ENCODE assay signal across 29 cellular contexts in genomic region chr10:61119573-61119972, GRCh38.
"Had no signal": no experiment of that assay in that cellular context is flagged by ENCODE, and none has a peak within 500 bp of the region (broad histone marks: within the 10 kb centered on the region; RNA-seq: fewer than 3 reads in every experiment).

No MANE protein-coding gene starts in this region.

- H3K27ac ChIP-seq: stomach, suprapubic skin, testis, thoracic aorta, thyroid gland, tibial artery, tibial nerve, transverse colon, upper lobe of left lung, upper lobe of right lung, uterus, vagina had no signal

- DNase-seq: stimulated activated CD4-positive, alpha-beta T cell treated with anti-CD3 and anti-CD28 coated beads, Interleukin-2, amount 100 ng/mL, for 48 hours; stimulated activated CD4-positive, alpha-beta T cell treated with anti-CD3 and anti-CD28 coated beads, Interleukin-4, amount 100 ng/mL, for 1 hour; stimulated activated CD4-positive, alpha-beta T cell treated with anti-CD3 and anti-CD28 coated beads, Interleukin-4, amount 100 ng/mL, for 24 hours; stimulated activated CD4-positive, alpha-beta T cell treated with anti-CD3 and anti-CD28 coated beads, Interleukin-4, amount 100 ng/mL, for 4 hours; stimulated activated CD8-positive, alpha-beta memory T cell treated with anti-CD3 and anti-CD28 coated beads, Interleukin-4, amount 100 ng/mL, for 48 hours; stimulated activated naive B cell treated with anti-CD40 and anti-IgM and Interleukin-4, amounts not matched to agents 10 μg/mL and 1 μg/mL and 100 μg/mL, for 72 hours; stimulated activated naive CD4-positive, alpha-beta T cell; stimulated activated naive CD4-positive, alpha-beta T cell treated with Interleukin-2 at 50 U/mL for 16 hours; stimulated activated naive CD8-positive, alpha-beta T cell treated with anti-CD3 and anti-CD28 coated beads, Interleukin-15, amount 100 ng/mL, for 72 hours; stimulated activated naive CD8-positive, alpha-beta T cell treated with anti-CD3 and anti-CD28 coated beads, Interleukin-15, Interleukin-2, amounts not matched to agents 100 U/mL and 50 U/mL, for 24 hours; stomach; substantia nigra; testis; thyroid gland; tibial artery; transverse colon; trophoblast cell; upper lobe of left lung; upper lobe of right lung; uterus had no signal

- H3K9me3 ChIP-seq: stomach, suprapubic skin, testis, thoracic aorta, thyroid gland, tibial artery, tibial nerve, transverse colon, upper lobe of left lung, upper lobe of right lung, uterus, vagina had no signal

- H3K4me3 Mint-ChIP-seq: stimulated activated effector memory CD8-positive, alpha-beta T cell treated with anti-CD3 and anti-CD28 coated beads, Interleukin-12 subunit alpha, Interleukin-12 subunit beta, amount 100 ng/mL, for 72 hours; stimulated activated memory B cell treated with anti-CD40 and anti-IgM and Interleukin-4, amounts not matched to agents 10 μg/mL and 1 μg/mL and 100 μg/mL, for 72 hours; stimulated activated naive B cell treated with anti-CD40 and anti-IgM and Interleukin-4, amounts not matched to agents 10 μg/mL and 1 μg/mL and 100 μg/mL, for 72 hours; stimulated activated naive CD8-positive, alpha-beta T cell treated with anti-CD3 and anti-CD28 coated beads, Interleukin-15, amount 100 ng/mL, for 72 hours; stimulated activated naive CD8-positive, alpha-beta T cell treated with anti-CD3 and anti-CD28 coated beads, Interleukin-15, Interleukin-2, amounts not matched to agents 100 ng/mL and 50 ng/mL, for 24 hours; type B pancreatic cell had no signal

- H3K4me3 ChIP-seq: stomach, suprapubic skin, testis, thoracic aorta, thyroid gland, tibial artery, tibial nerve, transverse colon, upper lobe of left lung, upper lobe of right lung, uterus, vagina had no signal

- ATAC-seq: stimulated activated effector memory CD8-positive, alpha-beta T cell treated with anti-CD3 and anti-CD28 coated beads, Interleukin-12 subunit alpha, Interleukin-12 subunit beta, amount 100 ng/mL, for 72 hours; stimulated activated memory B cell treated with anti-CD40 and anti-IgM and Interleukin-4, amounts not matched to agents 10 μg/mL and 1 μg/mL and 100 μg/mL, for 72 hours; stimulated activated naive B cell treated with anti-CD40 and anti-IgM and Interleukin-4, amounts not matched to agents 10 μg/mL and 1 μg/mL and 100 μg/mL, for 72 hours; stimulated activated naive CD8-positive, alpha-beta T cell treated with anti-CD3 and anti-CD28 coated beads, Interleukin-15, amount 100 ng/mL, for 72 hours; stimulated activated naive CD8-positive, alpha-beta T cell treated with anti-CD3 and anti-CD28 coated beads, Interleukin-15, Interleukin-2, amounts not matched to agents 100 U/mL and 50 U/mL, for 24 hours; upper lobe of right lung had no signal

- H3K36me3 Mint-ChIP-seq: stimulated activated effector memory CD8-positive, alpha-beta T cell treated with anti-CD3 and anti-CD28 coated beads, Interleukin-12 subunit alpha, Interleukin-12 subunit beta, amount 100 ng/mL, for 72 hours; stimulated activated memory B cell treated with anti-CD40 and anti-IgM and Interleukin-4, amounts not matched to agents 10 μg/mL and 1 μg/mL and 100 μg/mL, for 72 hours; stimulated activated naive B cell treated with anti-CD40 and anti-IgM and Interleukin-4, amounts not matched to agents 10 μg/mL and 1 μg/mL and 100 μg/mL, for 72 hours; type B pancreatic cell had no signal

- H3K4me1 Mint-ChIP-seq: stimulated activated effector memory CD8-positive, alpha-beta T cell treated with anti-CD3 and anti-CD28 coated beads, Interleukin-12 subunit alpha, Interleukin-12 subunit beta, amount 100 ng/mL, for 72 hours; stimulated activated naive CD8-positive, alpha-beta T cell treated with anti-CD3 and anti-CD28 coated beads, Interleukin-15, amount 100 ng/mL, for 72 hours had no signal

- FAIRE-seq: urothelium cell line had no signal

- H3K4me1 ChIP-seq: stomach, suprapubic skin, testis, tibial artery, tibial nerve, transverse colon, upper lobe of left lung, upper lobe of right lung, uterus, vagina had no signal

- H3K27me3 Mint-ChIP-seq: stimulated activated memory B cell treated with anti-CD40 and anti-IgM and Interleukin-4, amounts not matched to agents 10 μg/mL and 1 μg/mL and 100 μg/mL, for 72 hours; stimulated activated naive B cell treated with anti-CD40 and anti-IgM and Interleukin-4, amounts not matched to agents 10 μg/mL and 1 μg/mL and 100 μg/mL, for 72 hours; stimulated activated naive CD8-positive, alpha-beta T cell treated with anti-CD3 and anti-CD28 coated beads, Interleukin-15, amount 100 ng/mL, for 72 hours; stimulated activated naive CD8-positive, alpha-beta T cell treated with anti-CD3 and anti-CD28 coated beads, Interleukin-15, Interleukin-2, amounts not matched to agents 100 ng/mL and 50 ng/mL, for 24 hours; type B pancreatic cell had no signal

- H3K9me3 Mint-ChIP-seq: stimulated activated effector memory CD8-positive, alpha-beta T cell treated with anti-CD3 and anti-CD28 coated beads, Interleukin-12 subunit alpha, Interleukin-12 subunit beta, amount 100 ng/mL, for 72 hours; stimulated activated memory B cell treated with anti-CD40 and anti-IgM and Interleukin-4, amounts not matched to agents 10 μg/mL and 1 μg/mL and 100 μg/mL, for 72 hours; stimulated activated naive CD8-positive, alpha-beta T cell treated with anti-CD3 and anti-CD28 coated beads, Interleukin-15, amount 100 ng/mL, for 72 hours; stimulated activated naive CD8-positive, alpha-beta T cell treated with anti-CD3 and anti-CD28 coated beads, Interleukin-15, Interleukin-2, amounts not matched to agents 100 ng/mL and 50 ng/mL, for 24 hours; type B pancreatic cell had no signal

- H3K36me3 ChIP-seq: stomach, suprapubic skin, thoracic aorta, thyroid gland, tibial artery, tibial nerve, transverse colon, upper lobe of left lung, upper lobe of right lung, uterus, vagina had no signal

- H3K27me3 ChIP-seq: stomach, suprapubic skin, testis, thyroid gland, tibial artery, tibial nerve, transverse colon, upper lobe of left lung, upper lobe of right lung, uterus, vagina had no signal

- H3K27ac Mint-ChIP-seq: stimulated activated effector memory CD8-positive, alpha-beta T cell treated with anti-CD3 and anti-CD28 coated beads, Interleukin-12 subunit alpha, Interleukin-12 subunit beta, amount 100 ng/mL, for 72 hours; stimulated activated memory B cell treated with anti-CD40 and anti-IgM and Interleukin-4, amounts not matched to agents 10 μg/mL and 1 μg/mL and 100 μg/mL, for 72 hours; stimulated activated naive B cell treated with anti-CD40 and anti-IgM and Interleukin-4, amounts not matched to agents 10 μg/mL and 1 μg/mL and 100 μg/mL, for 72 hours; stimulated activated naive CD8-positive, alpha-beta T cell treated with anti-CD3 and anti-CD28 coated beads, Interleukin-15, amount 100 ng/mL, for 72 hours; stimulated activated naive CD8-positive, alpha-beta T cell treated with anti-CD3 and anti-CD28 coated beads, Interleukin-15, Interleukin-2, amounts not matched to agents 100 ng/mL and 50 ng/mL, for 24 hours; type B pancreatic cell had no signal
